In the genomic region with DNA sequence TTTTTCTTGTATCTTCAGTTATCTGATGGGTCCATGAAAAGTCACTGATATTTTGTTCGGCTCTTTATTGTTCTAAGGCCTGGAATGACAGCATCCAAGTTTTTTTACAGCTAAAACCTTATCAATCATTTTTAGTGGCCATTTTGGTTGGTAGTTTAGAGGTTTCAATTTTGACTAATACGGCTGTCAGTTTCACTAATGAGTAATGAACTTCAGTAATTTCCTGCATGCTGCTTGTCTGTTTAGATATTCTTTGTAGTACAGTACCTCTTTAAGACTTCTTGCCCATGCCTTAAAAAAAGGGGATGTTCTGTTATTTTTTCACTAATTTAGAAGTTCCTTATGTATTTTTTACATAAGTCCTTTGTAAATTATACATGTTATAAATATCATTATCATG, we compare ENCODE assay signal across 1 cellular context.
TF ChIP-seq lines count a peak whose summit lies in the region.

No MANE protein-coding gene starts in this region.

TF ChIP-seq in GM12878, 131 proteins besides CTCF, POLR2A, EP300 and RAD21 (continued from another document):
- TF ChIP-seq, protein P1, sequence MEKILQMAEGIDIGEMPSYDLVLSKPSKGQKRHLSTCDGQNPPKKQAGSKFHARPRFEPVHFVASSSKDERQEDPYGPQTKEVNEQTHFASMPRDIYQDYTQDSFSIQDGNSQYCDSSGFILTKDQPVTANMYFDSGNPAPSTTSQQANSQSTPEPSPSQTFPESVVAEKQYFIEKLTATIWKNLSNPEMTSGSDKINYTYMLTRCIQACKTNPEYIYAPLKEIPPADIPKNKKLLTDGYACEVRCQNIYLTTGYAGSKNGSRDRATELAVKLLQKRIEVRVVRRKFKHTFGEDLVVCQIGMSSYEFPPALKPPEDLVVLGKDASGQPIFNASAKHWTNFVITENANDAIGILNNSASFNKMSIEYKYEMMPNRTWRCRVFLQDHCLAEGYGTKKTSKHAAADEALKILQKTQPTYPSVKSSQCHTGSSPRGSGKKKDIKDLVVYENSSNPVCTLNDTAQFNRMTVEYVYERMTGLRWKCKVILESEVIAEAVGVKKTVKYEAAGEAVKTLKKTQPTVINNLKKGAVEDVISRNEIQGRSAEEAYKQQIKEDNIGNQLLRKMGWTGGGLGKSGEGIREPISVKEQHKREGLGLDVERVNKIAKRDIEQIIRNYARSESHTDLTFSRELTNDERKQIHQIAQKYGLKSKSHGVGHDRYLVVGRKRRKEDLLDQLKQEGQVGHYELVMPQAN (conservative IDR thresholded peaks at IDR 0.05) = no peak
- TF ChIP-seq JUND (IDR thresholded peaks at IDR 0.05; ENCODE audit: low read depth, low read length) = no peak
- no peak for TF ChIP-seq ZNF207 (IDR thresholded peaks at IDR 0.05; ENCODE audit: borderline replicate concordance)
- TF ChIP-seq RAD51 (IDR thresholded peaks at IDR 0.05) = no peak
- no peak for TF ChIP-seq GABPA (IDR thresholded peaks at IDR 0.05; ENCODE audit: low read depth)
- TF ChIP-seq SUZ12 (IDR thresholded peaks at IDR 0.05; ENCODE audit: unreplicated experiment) = no peak
- TF ChIP-seq, protein P2, sequence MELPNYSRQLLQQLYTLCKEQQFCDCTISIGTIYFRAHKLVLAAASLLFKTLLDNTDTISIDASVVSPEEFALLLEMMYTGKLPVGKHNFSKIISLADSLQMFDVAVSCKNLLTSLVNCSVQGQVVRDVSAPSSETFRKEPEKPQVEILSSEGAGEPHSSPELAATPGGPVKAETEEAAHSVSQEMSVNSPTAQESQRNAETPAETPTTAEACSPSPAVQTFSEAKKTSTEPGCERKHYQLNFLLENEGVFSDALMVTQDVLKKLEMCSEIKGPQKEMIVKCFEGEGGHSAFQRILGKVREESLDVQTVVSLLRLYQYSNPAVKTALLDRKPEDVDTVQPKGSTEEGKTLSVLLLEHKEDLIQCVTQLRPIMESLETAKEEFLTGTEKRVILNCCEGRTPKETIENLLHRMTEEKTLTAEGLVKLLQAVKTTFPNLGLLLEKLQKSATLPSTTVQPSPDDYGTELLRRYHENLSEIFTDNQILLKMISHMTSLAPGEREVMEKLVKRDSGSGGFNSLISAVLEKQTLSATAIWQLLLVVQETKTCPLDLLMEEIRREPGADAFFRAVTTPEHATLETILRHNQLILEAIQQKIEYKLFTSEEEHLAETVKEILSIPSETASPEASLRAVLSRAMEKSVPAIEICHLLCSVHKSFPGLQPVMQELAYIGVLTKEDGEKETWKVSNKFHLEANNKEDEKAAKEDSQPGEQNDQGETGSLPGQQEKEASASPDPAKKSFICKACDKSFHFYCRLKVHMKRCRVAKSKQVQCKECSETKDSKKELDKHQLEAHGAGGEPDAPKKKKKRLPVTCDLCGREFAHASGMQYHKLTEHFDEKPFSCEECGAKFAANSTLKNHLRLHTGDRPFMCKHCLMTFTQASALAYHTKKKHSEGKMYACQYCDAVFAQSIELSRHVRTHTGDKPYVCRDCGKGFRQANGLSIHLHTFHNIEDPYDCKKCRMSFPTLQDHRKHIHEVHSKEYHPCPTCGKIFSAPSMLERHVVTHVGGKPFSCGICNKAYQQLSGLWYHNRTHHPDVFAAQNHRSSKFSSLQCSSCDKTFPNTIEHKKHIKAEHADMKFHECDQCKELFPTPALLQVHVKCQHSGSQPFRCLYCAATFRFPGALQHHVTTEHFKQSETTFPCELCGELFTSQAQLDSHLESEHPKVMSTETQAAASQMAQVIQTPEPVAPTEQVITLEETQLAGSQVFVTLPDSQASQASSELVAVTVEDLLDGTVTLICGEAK (IDR thresholded peaks at IDR 0.05; ENCODE audit: borderline replicate concordance) = no peak
- no peak for TF ChIP-seq NBN (IDR thresholded peaks at IDR 0.05)
- TF ChIP-seq, protein P3, sequence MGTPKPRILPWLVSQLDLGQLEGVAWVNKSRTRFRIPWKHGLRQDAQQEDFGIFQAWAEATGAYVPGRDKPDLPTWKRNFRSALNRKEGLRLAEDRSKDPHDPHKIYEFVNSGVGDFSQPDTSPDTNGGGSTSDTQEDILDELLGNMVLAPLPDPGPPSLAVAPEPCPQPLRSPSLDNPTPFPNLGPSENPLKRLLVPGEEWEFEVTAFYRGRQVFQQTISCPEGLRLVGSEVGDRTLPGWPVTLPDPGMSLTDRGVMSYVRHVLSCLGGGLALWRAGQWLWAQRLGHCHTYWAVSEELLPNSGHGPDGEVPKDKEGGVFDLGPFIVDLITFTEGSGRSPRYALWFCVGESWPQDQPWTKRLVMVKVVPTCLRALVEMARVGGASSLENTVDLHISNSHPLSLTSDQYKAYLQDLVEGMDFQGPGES (IDR thresholded peaks at IDR 0.05) = no peak
- TF ChIP-seq, protein P4, sequence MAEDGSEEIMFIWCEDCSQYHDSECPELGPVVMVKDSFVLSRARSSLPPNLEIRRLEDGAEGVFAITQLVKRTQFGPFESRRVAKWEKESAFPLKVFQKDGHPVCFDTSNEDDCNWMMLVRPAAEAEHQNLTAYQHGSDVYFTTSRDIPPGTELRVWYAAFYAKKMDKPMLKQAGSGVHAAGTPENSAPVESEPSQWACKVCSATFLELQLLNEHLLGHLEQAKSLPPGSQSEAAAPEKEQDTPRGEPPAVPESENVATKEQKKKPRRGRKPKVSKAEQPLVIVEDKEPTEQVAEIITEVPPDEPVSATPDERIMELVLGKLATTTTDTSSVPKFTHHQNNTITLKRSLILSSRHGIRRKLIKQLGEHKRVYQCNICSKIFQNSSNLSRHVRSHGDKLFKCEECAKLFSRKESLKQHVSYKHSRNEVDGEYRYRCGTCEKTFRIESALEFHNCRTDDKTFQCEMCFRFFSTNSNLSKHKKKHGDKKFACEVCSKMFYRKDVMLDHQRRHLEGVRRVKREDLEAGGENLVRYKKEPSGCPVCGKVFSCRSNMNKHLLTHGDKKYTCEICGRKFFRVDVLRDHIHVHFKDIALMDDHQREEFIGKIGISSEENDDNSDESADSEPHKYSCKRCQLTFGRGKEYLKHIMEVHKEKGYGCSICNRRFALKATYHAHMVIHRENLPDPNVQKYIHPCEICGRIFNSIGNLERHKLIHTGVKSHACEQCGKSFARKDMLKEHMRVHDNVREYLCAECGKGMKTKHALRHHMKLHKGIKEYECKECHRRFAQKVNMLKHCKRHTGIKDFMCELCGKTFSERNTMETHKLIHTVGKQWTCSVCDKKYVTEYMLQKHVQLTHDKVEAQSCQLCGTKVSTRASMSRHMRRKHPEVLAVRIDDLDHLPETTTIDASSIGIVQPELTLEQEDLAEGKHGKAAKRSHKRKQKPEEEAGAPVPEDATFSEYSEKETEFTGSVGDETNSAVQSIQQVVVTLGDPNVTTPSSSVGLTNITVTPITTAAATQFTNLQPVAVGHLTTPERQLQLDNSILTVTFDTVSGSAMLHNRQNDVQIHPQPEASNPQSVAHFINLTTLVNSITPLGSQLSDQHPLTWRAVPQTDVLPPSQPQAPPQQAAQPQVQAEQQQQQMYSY (CRISPR knock-in tag; IDR thresholded peaks at IDR 0.05) = no peak
- no peak for TF ChIP-seq MXI1 (IDR thresholded peaks at IDR 0.05; ENCODE audit: low read depth, low read length)
- no peak for TF ChIP-seq WRNIP1 (IDR thresholded peaks at IDR 0.05; ENCODE audit: borderline replicate concordance, low read depth, low read length)
TF ChIP-seq in GM12878: peak in this region for 0.
